8 cellular contexts compared by ENCODE assay signal in the genomic region with DNA sequence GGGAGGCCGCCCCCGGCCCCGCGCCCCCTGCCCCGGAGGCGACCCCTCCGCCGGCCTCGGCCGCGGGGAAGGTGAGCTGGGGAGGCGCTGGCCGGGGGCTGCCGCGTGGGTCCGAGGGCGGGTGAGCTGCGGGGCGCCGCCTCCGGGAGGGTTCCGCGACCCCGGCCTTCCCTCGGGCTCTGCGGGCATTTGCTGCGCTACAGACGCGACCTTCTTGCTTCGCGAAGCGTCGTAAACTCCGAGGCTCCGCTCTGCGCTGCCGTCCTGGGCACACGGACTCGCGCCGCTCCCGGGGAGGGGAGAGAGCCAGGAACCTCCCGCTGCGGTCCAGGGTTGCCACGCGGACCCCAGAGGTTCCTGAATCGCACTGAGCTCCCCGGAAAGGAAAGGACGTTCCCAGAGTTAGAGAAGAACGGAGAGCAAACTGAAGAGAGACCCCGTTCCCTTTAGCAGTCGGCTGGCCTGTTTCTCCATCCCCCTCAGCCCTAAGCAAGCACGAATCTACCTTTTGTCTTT. TPM values are rescaled to one million over a fixed set of nuclear protein-coding genes. Genes with fewer than 3 reads are reported as not detected.
A peak's percentile ranks its signal among the peaks of the same experiment; 100 is the strongest.
DNase-seq lines count a peak whose midpoint lies in the region; ATAC-seq and TF ChIP-seq lines count a peak whose summit lies in the region.

No MANE protein-coding gene starts in this region.

- no peaks in the 10 kb centered on the region for H3K9me3 ChIP-seq in esophagus muscularis mucosa

- ATAC-seq in GM18511 (IDR thresholded peaks at IDR 0.05; ENCODE audit: unreplicated experiment) (peak; percentile 40), HG02678 (IDR thresholded peaks at IDR 0.05; ENCODE audit: unreplicated experiment) (peak; percentile 40), omental fat pad (ENCODE audit: low FRiP score) (peak; percentile 29)

- CTCF ChIA-PET in RWPE1 (lab: Yijun Ruan, JAX): interaction anchor here (0.6 to 3.3 kb wide), 4 partner anchors 9 to 46 kb away, joined by 3 to 8 read pairs (median 6); no protein-coding TSS in a partner anchor

- H3K27ac ChIP-seq in RWPE1: peak overlapping the region; percentile 78
- H3K27ac ChIP-seq in esophagus muscularis mucosa (replicated peaks in 1 of 4): peak overlapping the region; percentile 71 to 80 (median 73)

- H3K36me3 ChIP-seq in esophagus muscularis mucosa: peaks cover 5 to 25% (median 19%) of the 10 kb centered on the region in 4 donors

- TF ChIP-seq CTCF in RWPE1 (conservative IDR thresholded peaks at IDR 0.05; ENCODE audit: low read depth): no peak
- no peak for TF ChIP-seq CTCF in esophagus muscularis mucosa (IDR thresholded peaks at IDR 0.05)
- TF ChIP-seq CTCF in omental fat pad (IDR thresholded peaks at IDR 0.05): no peak

- DNase-seq in RWPE1 (ENCODE audit: low spot score): no peak
- DNase-seq in esophagus muscularis mucosa (ENCODE audit: extremely low spot score): no peak
- no peak for DNase-seq in omental fat pad (ENCODE audit: low spot score)
- no peak for DNase-seq in AG08396 (ENCODE audit: low spot score)
- DNase-seq in NCI-H2196 (lab: John Stamatoyannopoulos, UW; ENCODE audit: unreplicated experiment): no peak
- no peak for DNase-seq in SW 1271 (lab: John Stamatoyannopoulos, UW)

- no peak for TF ChIP-seq EP300 in esophagus muscularis mucosa (IDR thresholded peaks at IDR 0.05)

- H3K4me3 ChIP-seq in esophagus muscularis mucosa: peak overlapping the region; percentile 69 to 98 (median 93)

- peaks cover 26 to 41% (median 33%) of the 10 kb centered on the region in 4 donors for H3K4me1 ChIP-seq in esophagus muscularis mucosa

- WGBS in esophagus muscularis mucosa: 0% methylated on average over 14 of the region's 53 CpGs

- POLR2A ChIA-PET in RWPE1 (lab: Yijun Ruan, JAX; ENCODE audit: low non-redundant PET): no interaction called here

- intact Hi-C loops in esophagus muscularis mucosa (cut with DNase I): loop anchor here (10.0 kb wide), 1 partner anchor 335 kb away; no protein-coding TSS in a partner anchor

- no peak for TF ChIP-seq POLR2A in esophagus muscularis mucosa (IDR thresholded peaks at IDR 0.05; ENCODE audit: low read depth)

- H3K27me3 ChIP-seq in esophagus muscularis mucosa: no peaks in the 10 kb centered on the region

RNA-seq across cellular contexts. Expression of a gene that starts 0.3 kb away (rescaled TPM):
- 10 to 100 TPM; 20.8 to 59.3 (median 27.6) TPM for total RNA-seq in esophagus muscularis mucosa
- 10 to 100 TPM; 11.9 to 26.2 (median 16.1) TPM for total RNA-seq in omental fat pad

RNA-seq across cellular contexts. Expression of a gene that starts 19.5 kb away (rescaled TPM):
- 100 to 1,000 TPM in 1 of 4 donors, 10 to 100 TPM in 3; 33.2 to 110 (median 44.0) TPM for total RNA-seq in esophagus muscularis mucosa
- total RNA-seq in omental fat pad: 100 to 1,000 TPM in 3 of 4 donors, 10 to 100 TPM in 1; 98.5 to 581 (median 217) TPM
